In genomic region chr19:13778847-13779246, GRCh38 we compare ENCODE assay signal across 1 cellular context.
A peak's percentile ranks its signal among the peaks of the same experiment; 100 is the strongest.
TF ChIP-seq lines count a peak whose summit lies in the region.

No MANE protein-coding gene starts in this region.

TF ChIP-seq in HEK293, 187 proteins besides CTCF, POLR2A, EP300 and RAD21:
- TF ChIP-seq ZNF121 (tag by site-specific recombination; IDR thresholded peaks at IDR 0.05) (peak; percentile 98), ZBTB11 (tag by site-specific recombination; conservative IDR thresholded peaks at IDR 0.05; ENCODE audit: low read depth) (no peak)
